In the genomic region with DNA sequence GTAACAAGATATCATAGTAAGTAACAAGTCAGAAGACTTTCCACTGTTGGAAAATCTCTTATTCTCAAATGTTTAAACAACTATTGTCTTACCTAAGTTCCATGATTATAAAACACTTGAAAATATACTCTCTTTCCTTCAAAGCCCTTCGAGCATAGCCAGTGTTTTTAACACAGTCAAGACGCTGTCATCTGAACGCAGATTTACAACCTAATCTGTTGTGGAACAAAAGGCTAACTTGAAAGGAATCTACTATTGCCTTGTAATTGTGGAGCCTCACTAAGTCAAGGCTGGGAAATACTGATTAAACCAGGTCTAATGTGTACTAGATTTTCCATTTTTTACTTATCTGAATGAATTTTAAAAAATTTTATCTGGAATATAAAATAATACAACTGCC, we compare ENCODE assay signal across 17 cellular contexts.
"Had no signal": no experiment of that assay in that cellular context is flagged by ENCODE, and none has a peak within 500 bp of the region (broad histone marks: within the 10 kb centered on the region; RNA-seq: fewer than 3 reads in every experiment).

No MANE protein-coding gene starts in this region.

- H3K27me3 ChIP-seq: dorsolateral prefrontal cortex, heart right ventricle, right atrium auricular region, tibial artery, upper lobe of left lung, uterus had no signal

- DNase-seq: dorsolateral prefrontal cortex; effector CD8-positive, alpha-beta T cell; foreskin melanocyte; heart right ventricle; hypothalamus; kidney glomerular epithelial cell; mammary epithelial cell; naive thymus-derived CD4-positive, alpha-beta T cell; posterior cingulate gyrus; small intestine; stimulated activated CD4-positive, alpha-beta T cell treated with anti-CD3 and anti-CD28 coated beads, Interleukin-1b, Interleukin-23, amount 100 ng/mL, for 48 hours; stimulated activated CD4-positive, alpha-beta T cell treated with anti-CD3 and anti-CD28 coated beads, Interleukin-4, amount 100 ng/mL, for 24 hours; tibial artery; upper lobe of left lung; uterus had no signal

- H3K4me3 ChIP-seq: coronary artery, dorsolateral prefrontal cortex, heart right ventricle, right atrium auricular region, tibial artery, upper lobe of left lung, uterus had no signal

- H3K36me3 ChIP-seq: heart right ventricle, right atrium auricular region, tibial artery, upper lobe of left lung, uterus had no signal

- H3K4me1 ChIP-seq: right atrium auricular region, tibial artery, upper lobe of left lung, uterus had no signal

- H3K9me3 ChIP-seq: heart right ventricle, right atrium auricular region, tibial artery, upper lobe of left lung, uterus had no signal

- H3K27ac ChIP-seq: coronary artery, dorsolateral prefrontal cortex, heart right ventricle, right atrium auricular region, tibial artery, upper lobe of left lung, uterus had no signal
